In genomic region chr1:20706841-20707240, GRCh38 we compare ENCODE assay signal across 20 cellular contexts. TPM values are rescaled to one million over a fixed set of nuclear protein-coding genes. Genes with fewer than 3 reads are reported as not detected.
DNase-seq lines count a peak whose midpoint lies in the region; ATAC-seq, FAIRE-seq and TF ChIP-seq lines count a peak whose summit lies in the region.
"Had no signal": no experiment of that assay in that cellular context is flagged by ENCODE, and none has a peak within 500 bp of the region (broad histone marks: within the 10 kb centered on the region; RNA-seq: fewer than 3 reads in every experiment).

No MANE protein-coding gene starts in this region.

- FAIRE-seq in K562 (lab: Jason Lieb, UNC) (peak; percentile 19), HepG2 (lab: Jason Lieb, UNC) (peak; percentile 36)
- FAIRE-seq: GM12891, GM18507, H54 had no signal

- no peak for ATAC-seq in Right ventricle myocardium inferior
- ATAC-seq in K562, result no peak
- ATAC-seq in HepG2, result peak; percentile 24; the same call in 2 of the 3 replicates
- ATAC-seq in HG02588 (IDR thresholded peaks at IDR 0.05; ENCODE audit: unreplicated experiment), result no peak

- no peak overlapping the region for H3K9ac ChIP-seq in K562 (ENCODE audit: insufficient read depth in 1 of 2, low read depth in 2 of 2, low read length in 2 of 2)
- no peak overlapping the region for H3K9ac ChIP-seq in HepG2 (ENCODE audit: insufficient read depth, low read depth, low read length)

- TF ChIP-seq POLR2A in K562 (conservative IDR thresholded peaks at IDR 0.05) (no peak), HepG2 (IDR thresholded peaks at IDR 0.05; ENCODE audit: insufficient read depth in 1 of 2, low read depth in 2 of 2, low read length in 2 of 2) (no peak)

- no peak overlapping the region for H3K4me2 ChIP-seq in K562 (ENCODE audit: insufficient read depth, low read length)
- H3K4me2 ChIP-seq in HepG2 (ENCODE audit: low read depth, low read length), result no peak overlapping the region
- H3K4me2 ChIP-seq in osteoblast (ENCODE audit: insufficient read depth, low read length), result no peak overlapping the region

- no peak overlapping the region for H3K27ac ChIP-seq in left ventricle myocardium inferior (replicated peaks)
- no peak overlapping the region for H3K27ac ChIP-seq in K562 (ENCODE audit: extremely low read depth, low read depth, low read length)
- no peak overlapping the region for H3K27ac ChIP-seq in HepG2 (ENCODE audit: extremely low read length, insufficient read depth, low read length)
- H3K27ac ChIP-seq in osteoblast (ENCODE audit: low read depth, low read length), result no peak overlapping the region

- H3K9me1 ChIP-seq in K562 (ENCODE audit: control insufficient read depth, insufficient read depth, low read length), result peaks cover 2% of the 10 kb centered on the region

- H3K4me1 ChIP-seq in left ventricle myocardium inferior (no peaks in the 10 kb centered on the region), K562 (replicated peaks in 1 of 2; ENCODE audit: control insufficient read depth in 2 of 2, insufficient read depth in 2 of 2, low read length in 2 of 2) (peaks cover 5 to 30% of the 10 kb centered on the region in 2 experiments; a peak in 3 of 5 replicates), HepG2 (ENCODE audit: insufficient read depth, low read length) (peaks cover 24% of the 10 kb centered on the region), osteoblast (ENCODE audit: insufficient read depth, low read length) (no peaks in the 10 kb centered on the region)
- H3K4me1 ChIP-seq: HAP-1 had no signal

- intact Hi-C loops in Right ventricle myocardium inferior (cut with DNase I), result no loop called here
- intact Hi-C loops in left ventricle myocardium inferior (cut with micrococcal nuclease), result no loop called here
- intact Hi-C loops in K562 (cut with micrococcal nuclease), result no loop called here
- intact Hi-C loops in HepG2 (cut with micrococcal nuclease; ENCODE audit: unreplicated experiment), result no loop called here

- H3K79me2 ChIP-seq in K562 (ENCODE audit: control insufficient read depth, insufficient read depth, low read length) (no peaks in the 10 kb centered on the region), HepG2 (ENCODE audit: insufficient read depth, low read length) (no peaks in the 10 kb centered on the region), osteoblast (ENCODE audit: insufficient read depth, low read length) (no peaks in the 10 kb centered on the region)

- 6% methylated on average over 5 of the region's 5 CpGs for WGBS in K562 (ENCODE audit: insufficient coverage, low coverage, missing lambda C conversion rate)
- WGBS in HepG2 (ENCODE audit: low lambda C conversion rate), result 10% methylated on average over 5 of the region's 5 CpGs

- POLR2A ChIA-PET in K562 (lab: Yijun Ruan, JAX), result interaction anchor here (0.6 to 1.4 kb wide), 6 partner anchors 9 to 637 kb away, joined by 3 read pairs; no protein-coding TSS in a partner anchor
- POLR2A ChIA-PET in HepG2 (lab: Yijun Ruan, JAX), result interaction anchor here (0.7 to 1.8 kb wide), 5 partner anchors 10 to 408 kb away, joined by 3 to 7 read pairs (median 3); partner anchors contain the start of genes DDOST and SH2D5

- CTCF ChIA-PET in K562 (lab: Yijun Ruan, JAX; ENCODE audit: low intra/inter-chr PET ratio) (interaction anchor here (0.7 to 1.0 kb wide), 2 partner anchors 10 to 22 kb away, joined by 3 to 5 read pairs; no protein-coding TSS in a partner anchor), HepG2 (lab: Yijun Ruan, JAX; ENCODE audit: low intra/inter-chr PET ratio, low total read pairs) (no interaction called here)

- DNase-seq in Right ventricle myocardium inferior (ENCODE audit: missing footprints) (peak; percentile 1), left ventricle myocardium inferior (no peak), K562 (ENCODE audit: extremely low read depth in 1 of 4, low spot score in 3 of 4) (no peak), HepG2 (ENCODE audit: low spot score) (no peak), NCI-H1048 (lab: John Stamatoyannopoulos, UW) (no peak), osteoblast (ENCODE audit: insufficient read length, low spot score, missing footprints) (no peak)
- DNase-seq: 8988T; C1 segment of cervical spinal cord; Calu3; CD4-positive, alpha-beta memory T cell; COR-L47; DMS53; DMS79 treated with DMSO at 0.1 percent for 48 hours; GF-D8; GOT3 had no signal

- H3K9me3 ChIP-seq in left ventricle myocardium inferior (replicated peaks) (no peaks in the 10 kb centered on the region), K562 (replicated peaks; ENCODE audit: control insufficient read depth, insufficient read depth, low read depth, low read length) (no peaks in the 10 kb centered on the region; the same call in 1 of the 2 replicates), HepG2 (ENCODE audit: low read length) (no peaks in the 10 kb centered on the region), osteoblast (ENCODE audit: low read depth, low read length) (no peaks in the 10 kb centered on the region)
- H3K9me3 ChIP-seq: HAP-1 had no signal

- H3K27me3 ChIP-seq in left ventricle myocardium inferior (ENCODE audit: low read depth), result peaks cover 27% of the 10 kb centered on the region
- peaks cover 9 to 47% of the 10 kb centered on the region in 2 experiments; a peak in 4 of 5 replicates for H3K27me3 ChIP-seq in K562 (ENCODE audit: control insufficient read depth in 2 of 2, insufficient read depth in 2 of 2, low read length in 2 of 2)
- H3K27me3 ChIP-seq in HepG2 (ENCODE audit: control insufficient read depth in 1 of 2, insufficient read depth in 2 of 2, low read length in 2 of 2), result 0 out of 5 replicates have a peak, but pooled peaks cover 0 to 3% of the 10 kb centered on the region in 2 experiments
- H3K27me3 ChIP-seq in osteoblast (ENCODE audit: insufficient read depth, low read length), result no peaks in the 10 kb centered on the region

- no peak overlapping the region for H3K4me3 ChIP-seq in left ventricle myocardium inferior
- H3K4me3 ChIP-seq in K562, result no peak overlapping the region
- no peak overlapping the region for H3K4me3 ChIP-seq in HepG2 (replicated peaks in 1 of 3; ENCODE audit: insufficient read depth in 1 of 3, low read depth in 2 of 3, low read length in 3 of 3)
- H3K4me3 ChIP-seq in osteoblast (ENCODE audit: insufficient read depth, low read length), result no peak overlapping the region
- H3K4me3 ChIP-seq: HAP-1 had no signal

- in situ Hi-C loops in K562 (cut with MboI) (loop anchor here (10.0 kb wide), 1 partner anchor 658 kb away; no protein-coding TSS in a partner anchor), HepG2 (cut with HindIII; ENCODE audit: extremely low pct_ligation_motif_present, low pct_unique_long_range_greater_than_20kb) (no loop called here)

- H3K36me3 ChIP-seq in left ventricle myocardium inferior, result no peaks in the 10 kb centered on the region
- no peaks in the 10 kb centered on the region for H3K36me3 ChIP-seq in K562 (ENCODE audit: control insufficient read depth, insufficient read depth, low read length)
- no peaks in the 10 kb centered on the region for H3K36me3 ChIP-seq in HepG2 (replicated peaks in 1 of 2; ENCODE audit: control insufficient read depth in 1 of 2, insufficient read depth in 2 of 2, low read length in 2 of 2)
- no peaks in the 10 kb centered on the region for H3K36me3 ChIP-seq in osteoblast (ENCODE audit: insufficient read depth, low read length)
- H3K36me3 ChIP-seq: HAP-1 had no signal

- TF ChIP-seq CTCF in left ventricle myocardium inferior (IDR thresholded peaks at IDR 0.05; ENCODE audit: borderline replicate concordance) (no peak), K562 (IDR thresholded peaks at IDR 0.05 in 2 of 3, conservative IDR thresholded peaks at IDR 0.05 in 1 of 3; ENCODE audit: insufficient read depth in 2 of 3, low read depth in 1 of 3, low read length in 3 of 3) (no peak), HepG2 (CRISPR knock-in tag; IDR thresholded peaks at IDR 0.05) (peak; percentile 24; the same call in 1 of the 2 replicates), osteoblast (IDR thresholded peaks at IDR 0.05; ENCODE audit: extremely low read depth, low read depth, low read length) (no peak)

- H4K20me1 ChIP-seq in K562 (replicated peaks; ENCODE audit: control insufficient read depth, insufficient read depth, low read length) (peaks cover 5% of the 10 kb centered on the region), HepG2 (ENCODE audit: insufficient read depth, low read length) (no peaks in the 10 kb centered on the region), osteoblast (ENCODE audit: insufficient read depth, low read length) (no peaks in the 10 kb centered on the region)

- BruUV-seq in K562 (replicated peaks; lab: Mats Ljungman, UMichigan) (no TSS peak), HepG2 (replicated peaks; lab: Mats Ljungman, UMichigan) (no TSS peak)

- TF ChIP-seq EP300 in K562 (IDR thresholded peaks at IDR 0.05; ENCODE audit: low read length), result no peak
- TF ChIP-seq EP300 in HepG2 (IDR thresholded peaks at IDR 0.05; ENCODE audit: low read depth in 2 of 2, low read length in 2 of 2), result no peak
- no peak for TF ChIP-seq EP300 in HepG2 (CRISPR knock-in tag; IDR thresholded peaks at IDR 0.05; ENCODE audit: borderline replicate concordance)

- TF ChIP-seq RAD21 in K562 (CRISPR knock-in tag; conservative IDR thresholded peaks at IDR 0.05 in 1 of 2, IDR thresholded peaks at IDR 0.05 in 1 of 2), result no peak
- TF ChIP-seq RAD21 in HepG2 (CRISPR knock-in tag; IDR thresholded peaks at IDR 0.05), result no peak

- H2AFZ ChIP-seq in K562 (ENCODE audit: low read depth, low read length) (no peak overlapping the region), HepG2 (ENCODE audit: low read length) (no peak overlapping the region), osteoblast (ENCODE audit: low read length) (no peak overlapping the region)

RNA-seq across cellular contexts. Expression of gene KIF17, which starts 11.0 kb away (rescaled TPM):
- total RNA-seq in Right ventricle myocardium inferior (6.0 TPM), left ventricle myocardium inferior (4.6 TPM), K562 (2014; rRNA removed) (0.12 TPM in 1 of 2 replicates, not detected in the other), K562 (2014; rRNA removed; fragmentation: Illumina TruSeq; extraction: Trizol) (not detected in 2 replicates), K562 (2015; rRNA removed; fragmentation: Illumina TruSeq; extraction: Trizol) (not detected in 2 replicates), K562 (2021) (0.11 and 0.47 TPM in 2 replicates), HepG2 (2016; rRNA removed; fragmentation: Illumina TruSeq; extraction: Trizol) (0.24 and 0.25 TPM in 2 replicates), osteoblast (0.29 and 0.36 TPM in 2 replicates)
- total RNA-seq in K562 (2011; cell fraction: chromatin; rRNA removed; ENCODE audit: low replicate concordance), result 0.69 TPM in 1 of 2 replicates, not detected in the other
- 0.50 and 0.66 TPM in 2 replicates for total RNA-seq in K562 (2011; cell fraction: nucleolus; rRNA removed)
- total RNA-seq in K562 (2011; cell fraction: nucleoplasm; rRNA removed), result 0.22 TPM in 1 of 2 replicates, not detected in the other
- polyA plus RNA-seq in K562 (2011; rRNA removed) (0.08 and 0.10 TPM in 2 replicates), K562 (2014; fragmentation: Illumina TruSeq; extraction: Trizol) (0.04 TPM in 1 of 2 replicates, not detected in the other), K562 (2014; fragmentation: Nextera tagmentation; extraction: Ambion mirVana) (under 1 TPM in 1 of 2 experiments, not detected in 1; 0.04 TPM), K562 (2014; rRNA removed) (0.27 TPM in 1 of 2 replicates, not detected in the other), HepG2 (2011; rRNA removed) (0.44 and 0.52 TPM in 2 replicates)
- 0.06 and 0.31 TPM in 2 replicates for polyA plus RNA-seq in K562 (2011; cell fraction: cytosol; rRNA removed)
- polyA plus RNA-seq in K562 (2011; cell fraction: nucleus; rRNA removed), result 0.17 and 0.50 TPM in 2 replicates
- 0.10 and 0.28 TPM in 2 replicates for polyA plus RNA-seq in K562 (2012)
- 0.36 and 0.46 TPM in 2 replicates for polyA minus RNA-seq in K562 (2011; rRNA and poly(A)+ RNA removed)
- polyA minus RNA-seq in K562 (2011; cell fraction: cytosol; rRNA and poly(A)+ RNA removed), result 0.29 TPM in 1 of 2 replicates, not detected in the other
- polyA minus RNA-seq in K562 (2011; cell fraction: nucleus; rRNA and poly(A)+ RNA removed), result 0.11 and 0.27 TPM in 2 replicates
- total RNA-seq in HepG2 (2016; cell fraction: cytosol; rRNA removed; fragmentation: Illumina TruSeq; extraction: Trizol; ENCODE audit: low read depth), result not detected in 2 replicates
- 0.13 and 0.27 TPM in 2 replicates for total RNA-seq in HepG2 (2016; cell fraction: insoluble cytoplasmic fraction; rRNA removed; fragmentation: Illumina TruSeq; extraction: Trizol)
- total RNA-seq in HepG2 (2016; cell fraction: membrane; rRNA removed; fragmentation: Illumina TruSeq; extraction: Trizol), result 0.34 TPM in 1 of 2 replicates, not detected in the other
- 0.16 TPM in 1 of 2 replicates, not detected in the other for total RNA-seq in HepG2 (2016; cell fraction: nucleus; rRNA removed; fragmentation: Illumina TruSeq; extraction: Trizol)
- 0.27 and 0.36 TPM in 2 replicates for polyA plus RNA-seq in HepG2 (2011; cell fraction: cytosol; rRNA removed)
- polyA plus RNA-seq in HepG2 (2011; cell fraction: nucleus; rRNA removed), result 0.63 and 0.69 TPM in 2 replicates
- 0.35 and 0.60 TPM in 2 replicates for polyA plus RNA-seq in HepG2 (2012)
- polyA plus RNA-seq in HepG2 (2016; cell fraction: cytosol; fragmentation: Illumina TruSeq; extraction: Trizol; ENCODE audit: low read depth), result 0.11 and 0.24 TPM in 2 replicates
- 0.21 TPM in 1 of 2 replicates, not detected in the other for polyA plus RNA-seq in HepG2 (2016; cell fraction: insoluble cytoplasmic fraction; fragmentation: Illumina TruSeq; extraction: Trizol; ENCODE audit: low read depth)
- polyA plus RNA-seq in HepG2 (2016; cell fraction: membrane; fragmentation: Illumina TruSeq; extraction: Trizol; ENCODE audit: low read depth), result 0.14 and 0.47 TPM in 2 replicates
- polyA plus RNA-seq in HepG2 (2016; cell fraction: nucleus; fragmentation: Illumina TruSeq; extraction: Trizol; ENCODE audit: insufficient read depth, low read depth), result 0.36 TPM in 1 of 2 replicates, not detected in the other
- 0.78 TPM in 1 of 2 replicates, not detected in the other for polyA minus RNA-seq in HepG2 (2011; rRNA and poly(A)+ RNA removed; ENCODE audit: low replicate concordance)
- polyA minus RNA-seq in HepG2 (2011; cell fraction: cytosol; rRNA and poly(A)+ RNA removed), result not detected in 2 replicates
- 0.52 and 0.62 TPM in 2 replicates for polyA minus RNA-seq in HepG2 (2011; cell fraction: nucleus; rRNA and poly(A)+ RNA removed)
- total RNA-seq: Calu3; CD4-positive, alpha-beta memory T cell had no signal
- polyA plus RNA-seq: CD4-positive, alpha-beta memory T cell had no signal

RNA-seq across cellular contexts. Expression of gene SH2D5, which starts 25.7 kb away (rescaled TPM):
- total RNA-seq in Right ventricle myocardium inferior, result not detected
- total RNA-seq in left ventricle myocardium inferior, result not detected
- total RNA-seq in K562 (2011; cell fraction: chromatin; rRNA removed; ENCODE audit: low replicate concordance), result 0.25 TPM in 1 of 2 replicates, not detected in the other
- 0.17 and 0.26 TPM in 2 replicates for total RNA-seq in K562 (2011; cell fraction: nucleolus; rRNA removed)
- total RNA-seq in K562 (2011; cell fraction: nucleoplasm; rRNA removed), result 0.22 TPM in 1 of 2 replicates, not detected in the other
- total RNA-seq in K562 (2014; rRNA removed), result not detected in 2 replicates
- not detected in 2 replicates for total RNA-seq in K562 (2014; rRNA removed; fragmentation: Illumina TruSeq; extraction: Trizol)
- total RNA-seq in K562 (2015; rRNA removed; fragmentation: Illumina TruSeq; extraction: Trizol), result 0.04 TPM in 1 of 2 replicates, not detected in the other
- total RNA-seq in K562 (2021), result 0.11 TPM in 1 of 2 replicates, not detected in the other
- 0.03 and 0.06 TPM in 2 replicates for polyA plus RNA-seq in K562 (2011; rRNA removed)
- polyA plus RNA-seq in K562 (2011; cell fraction: cytosol; rRNA removed), result 0.03 TPM in 1 of 2 replicates, not detected in the other
- polyA plus RNA-seq in K562 (2011; cell fraction: nucleus; rRNA removed), result 0.13 and 0.15 TPM in 2 replicates
- polyA plus RNA-seq in K562 (2012), result not detected in 2 replicates
- 0.10 TPM in 1 of 2 replicates, not detected in the other for polyA plus RNA-seq in K562 (2014; fragmentation: Illumina TruSeq; extraction: Trizol)
- polyA plus RNA-seq in K562 (2014; fragmentation: Nextera tagmentation; extraction: Ambion mirVana), result not detected
- polyA plus RNA-seq in K562 (2014; rRNA removed), result not detected in 2 replicates
- not detected in 2 replicates for polyA minus RNA-seq in K562 (2011; rRNA and poly(A)+ RNA removed)
- polyA minus RNA-seq in K562 (2011; cell fraction: cytosol; rRNA and poly(A)+ RNA removed), result not detected in 2 replicates
- polyA minus RNA-seq in K562 (2011; cell fraction: nucleus; rRNA and poly(A)+ RNA removed), result 0.13 TPM in 1 of 2 replicates, not detected in the other
- 1.7 and 3.4 TPM in 2 replicates for total RNA-seq in HepG2 (2016; rRNA removed; fragmentation: Illumina TruSeq; extraction: Trizol)
- 0.20 and 0.26 TPM in 2 replicates for total RNA-seq in HepG2 (2016; cell fraction: cytosol; rRNA removed; fragmentation: Illumina TruSeq; extraction: Trizol; ENCODE audit: low read depth)
- total RNA-seq in HepG2 (2016; cell fraction: insoluble cytoplasmic fraction; rRNA removed; fragmentation: Illumina TruSeq; extraction: Trizol), result 1.6 and 2.0 TPM in 2 replicates
- 1.4 and 1.8 TPM in 2 replicates for total RNA-seq in HepG2 (2016; cell fraction: membrane; rRNA removed; fragmentation: Illumina TruSeq; extraction: Trizol)
- total RNA-seq in HepG2 (2016; cell fraction: nucleus; rRNA removed; fragmentation: Illumina TruSeq; extraction: Trizol), result 1.8 and 2.2 TPM in 2 replicates
- polyA plus RNA-seq in HepG2 (2011; rRNA removed), result 1.2 and 1.4 TPM in 2 replicates
- 0.87 and 0.92 TPM in 2 replicates for polyA plus RNA-seq in HepG2 (2011; cell fraction: cytosol; rRNA removed)
- 7.0 and 10.0 TPM in 2 replicates for polyA plus RNA-seq in HepG2 (2011; cell fraction: nucleus; rRNA removed)
- polyA plus RNA-seq in HepG2 (2012), result 0.94 and 1.8 TPM in 2 replicates
- polyA plus RNA-seq in HepG2 (2016; cell fraction: cytosol; fragmentation: Illumina TruSeq; extraction: Trizol; ENCODE audit: low read depth), result 0.29 and 0.55 TPM in 2 replicates
- 0.69 and 1.5 TPM in 2 replicates for polyA plus RNA-seq in HepG2 (2016; cell fraction: insoluble cytoplasmic fraction; fragmentation: Illumina TruSeq; extraction: Trizol; ENCODE audit: low read depth)
- 0.64 and 0.86 TPM in 2 replicates for polyA plus RNA-seq in HepG2 (2016; cell fraction: membrane; fragmentation: Illumina TruSeq; extraction: Trizol; ENCODE audit: low read depth)
- polyA plus RNA-seq in HepG2 (2016; cell fraction: nucleus; fragmentation: Illumina TruSeq; extraction: Trizol; ENCODE audit: insufficient read depth, low read depth), result 4.8 and 5.7 TPM in 2 replicates
- 0.05 and 0.76 TPM in 2 replicates for polyA minus RNA-seq in HepG2 (2011; rRNA and poly(A)+ RNA removed; ENCODE audit: low replicate concordance)
- polyA minus RNA-seq in HepG2 (2011; cell fraction: cytosol; rRNA and poly(A)+ RNA removed), result 0.40 and 1.4 TPM in 2 replicates
- polyA minus RNA-seq in HepG2 (2011; cell fraction: nucleus; rRNA and poly(A)+ RNA removed), result 0.77 and 0.87 TPM in 2 replicates
- 1.4 and 1.8 TPM in 2 replicates for total RNA-seq in osteoblast
- polyA plus RNA-seq: CD4-positive, alpha-beta memory T cell had no signal

RNA-seq across cellular contexts. Expression of gene DDOST, which starts 45.7 kb away (rescaled TPM):
- total RNA-seq in Right ventricle myocardium inferior, result 150 TPM
- 120 TPM for total RNA-seq in left ventricle myocardium inferior
- total RNA-seq in K562 (2011; cell fraction: chromatin; rRNA removed; ENCODE audit: low replicate concordance), result 175 and 296 TPM in 2 replicates
- total RNA-seq in K562 (2011; cell fraction: nucleolus; rRNA removed), result 446 and 467 TPM in 2 replicates
- total RNA-seq in K562 (2011; cell fraction: nucleoplasm; rRNA removed), result 312 and 382 TPM in 2 replicates
- 209 and 254 TPM in 2 replicates for total RNA-seq in K562 (2014; rRNA removed)
- total RNA-seq in K562 (2014; rRNA removed; fragmentation: Illumina TruSeq; extraction: Trizol), result 148 and 173 TPM in 2 replicates
- total RNA-seq in K562 (2015; rRNA removed; fragmentation: Illumina TruSeq; extraction: Trizol), result 240 and 241 TPM in 2 replicates
- 204 and 214 TPM in 2 replicates for total RNA-seq in K562 (2021)
- 260 and 287 TPM in 2 replicates for polyA plus RNA-seq in K562 (2011; rRNA removed)
- 342 and 406 TPM in 2 replicates for polyA plus RNA-seq in K562 (2011; cell fraction: cytosol; rRNA removed)
- polyA plus RNA-seq in K562 (2011; cell fraction: nucleus; rRNA removed), result 69.7 and 99.0 TPM in 2 replicates
- 227 and 356 TPM in 2 replicates for polyA plus RNA-seq in K562 (2012)
- polyA plus RNA-seq in K562 (2014; fragmentation: Illumina TruSeq; extraction: Trizol), result 255 and 267 TPM in 2 replicates
- polyA plus RNA-seq in K562 (2014; fragmentation: Nextera tagmentation; extraction: Ambion mirVana), result 100 to 1,000 TPM; 185 to 306 TPM
- 222 and 268 TPM in 2 replicates for polyA plus RNA-seq in K562 (2014; rRNA removed)
- polyA minus RNA-seq in K562 (2011; rRNA and poly(A)+ RNA removed), result 217 and 219 TPM in 2 replicates
- 93.0 and 124 TPM in 2 replicates for polyA minus RNA-seq in K562 (2011; cell fraction: cytosol; rRNA and poly(A)+ RNA removed)
- 35.7 and 64.2 TPM in 2 replicates for polyA minus RNA-seq in K562 (2011; cell fraction: nucleus; rRNA and poly(A)+ RNA removed)
- total RNA-seq in HepG2 (2016; rRNA removed; fragmentation: Illumina TruSeq; extraction: Trizol), result 167 and 335 TPM in 2 replicates
- 55.5 and 58.3 TPM in 2 replicates for total RNA-seq in HepG2 (2016; cell fraction: cytosol; rRNA removed; fragmentation: Illumina TruSeq; extraction: Trizol; ENCODE audit: low read depth)
- 152 and 344 TPM in 2 replicates for total RNA-seq in HepG2 (2016; cell fraction: insoluble cytoplasmic fraction; rRNA removed; fragmentation: Illumina TruSeq; extraction: Trizol)
- 109 and 116 TPM in 2 replicates for total RNA-seq in HepG2 (2016; cell fraction: membrane; rRNA removed; fragmentation: Illumina TruSeq; extraction: Trizol)
- 220 and 261 TPM in 2 replicates for total RNA-seq in HepG2 (2016; cell fraction: nucleus; rRNA removed; fragmentation: Illumina TruSeq; extraction: Trizol)
- 485 and 494 TPM in 2 replicates for polyA plus RNA-seq in HepG2 (2011; rRNA removed)
- 512 and 565 TPM in 2 replicates for polyA plus RNA-seq in HepG2 (2011; cell fraction: cytosol; rRNA removed)
- polyA plus RNA-seq in HepG2 (2011; cell fraction: nucleus; rRNA removed), result 123 and 124 TPM in 2 replicates
- 190 and 241 TPM in 2 replicates for polyA plus RNA-seq in HepG2 (2012)
- polyA plus RNA-seq in HepG2 (2016; cell fraction: cytosol; fragmentation: Illumina TruSeq; extraction: Trizol; ENCODE audit: low read depth), result 62.9 and 71.0 TPM in 2 replicates
- polyA plus RNA-seq in HepG2 (2016; cell fraction: insoluble cytoplasmic fraction; fragmentation: Illumina TruSeq; extraction: Trizol; ENCODE audit: low read depth), result 137 and 148 TPM in 2 replicates
- 92.2 and 98.9 TPM in 2 replicates for polyA plus RNA-seq in HepG2 (2016; cell fraction: membrane; fragmentation: Illumina TruSeq; extraction: Trizol; ENCODE audit: low read depth)
- polyA plus RNA-seq in HepG2 (2016; cell fraction: nucleus; fragmentation: Illumina TruSeq; extraction: Trizol; ENCODE audit: insufficient read depth, low read depth), result 331 and 354 TPM in 2 replicates
- 116 and 435 TPM in 2 replicates for polyA minus RNA-seq in HepG2 (2011; rRNA and poly(A)+ RNA removed; ENCODE audit: low replicate concordance)
- 152 TPM in 2 replicates for polyA minus RNA-seq in HepG2 (2011; cell fraction: cytosol; rRNA and poly(A)+ RNA removed)
- 85.1 and 101 TPM in 2 replicates for polyA minus RNA-seq in HepG2 (2011; cell fraction: nucleus; rRNA and poly(A)+ RNA removed)
- 291 and 293 TPM in 2 replicates for total RNA-seq in osteoblast
